Comparison of ENCODE assay signal across 13 cellular contexts in genomic region chr6:8084586-8084985, GRCh38. TPM values are rescaled to one million over a fixed set of nuclear protein-coding genes. Genes with fewer than 3 reads are reported as not detected.
A peak's percentile ranks its signal among the peaks of the same experiment; 100 is the strongest.
DNase-seq lines count a peak whose midpoint lies in the region; ATAC-seq, FAIRE-seq and TF ChIP-seq lines count a peak whose summit lies in the region.
"Had no signal": no experiment of that assay in that cellular context is flagged by ENCODE, and none has a peak within 500 bp of the region (broad histone marks: within the 10 kb centered on the region; RNA-seq: fewer than 3 reads in every experiment).

No MANE protein-coding gene starts in this region.

- CTCF ChIA-PET in HepG2 (lab: Yijun Ruan, JAX; ENCODE audit: low intra/inter-chr PET ratio, low total read pairs) = interaction anchor here (1.7 kb wide), 1 partner anchor 20 kb away, joined by 5 read pairs; the partner anchor contains the start of gene BLOC1S5
- CTCF ChIA-PET in activated CD4-positive, alpha-beta memory T cell treated with anti-CD3 and anti-CD28 coated beads for 36 hours (lab: Charles Lee) = interaction anchor here (0.6 to 1.0 kb wide), 2 partner anchors 135 to 900 kb away, joined by 3 to 4 read pairs; no protein-coding TSS in a partner anchor

- H3K4me1 Mint-ChIP-seq in stimulated activated naive CD8-positive, alpha-beta T cell treated with anti-CD3 and anti-CD28 coated beads, Interleukin-15, amount 100 ng/mL, for 72 hours = peaks cover 20% of the 10 kb centered on the region
- peaks cover 36% of the 10 kb centered on the region for H3K4me1 Mint-ChIP-seq in activated CD4-positive, alpha-beta memory T cell treated with anti-CD3 and anti-CD28 coated beads for 36 hours (ENCODE audit: low read depth)
- H3K4me1 Mint-ChIP-seq in neural progenitor cell = no peaks in the 10 kb centered on the region

- H3K9ac ChIP-seq in HepG2 (ENCODE audit: insufficient read depth, low read depth, low read length) = peak overlapping the region; percentile 54
- H3K9ac ChIP-seq in neural progenitor cell = no peak overlapping the region

- H3K9me3 Mint-ChIP-seq in stimulated activated naive CD8-positive, alpha-beta T cell treated with anti-CD3 and anti-CD28 coated beads, Interleukin-15, amount 100 ng/mL, for 72 hours = no peaks in the 10 kb centered on the region
- H3K9me3 Mint-ChIP-seq in activated CD4-positive, alpha-beta memory T cell treated with anti-CD3 and anti-CD28 coated beads for 36 hours = peaks cover 2% of the 10 kb centered on the region
- H3K9me3 Mint-ChIP-seq in neural progenitor cell = peaks cover 5% of the 10 kb centered on the region
- H3K9me3 Mint-ChIP-seq: effector memory CD8-positive, alpha-beta T cell had no signal

- BruUV-seq in HepG2 (replicated peaks; lab: Mats Ljungman, UMichigan) = no TSS peak

- FAIRE-seq in HepG2 (lab: Jason Lieb, UNC) = peak; percentile 8
- FAIRE-seq: bronchial epithelial cell had no signal

- H3K27ac Mint-ChIP-seq in stimulated activated naive CD8-positive, alpha-beta T cell treated with anti-CD3 and anti-CD28 coated beads, Interleukin-15, amount 100 ng/mL, for 72 hours = no peak overlapping the region
- no peak overlapping the region for H3K27ac Mint-ChIP-seq in activated CD4-positive, alpha-beta memory T cell treated with anti-CD3 and anti-CD28 coated beads for 36 hours
- H3K27ac Mint-ChIP-seq in neural progenitor cell = no peak overlapping the region
- H3K27ac Mint-ChIP-seq: activated T-helper 2 cell treated with anti-CD3 and anti-CD28 coated beads, Interferon-gamma antibody, Interleukin-2, Interleukin-4, amounts not matched to agents 10 μg/mL and 5 μg/mL and 100 μg/mL, durations not matched to agents 14 hours and 24 hours and 36 hours; nephron progenitor cell; stimulated activated naive B cell treated with anti-CD40 and anti-IgM and Interleukin-4, amounts not matched to agents 10 μg/mL and 1 μg/mL and 100 μg/mL, for 72 hours had no signal

- in situ Hi-C loops in brain microvascular endothelial cell (cut with HindIII; ENCODE audit: low pct_ligation_motif_present, low sequenced_read_pairs) = no loop called here
- in situ Hi-C loops in HepG2 (cut with HindIII; ENCODE audit: extremely low pct_ligation_motif_present, low pct_unique_long_range_greater_than_20kb) = no loop called here

- H3K27me3 ChIP-seq in brain microvascular endothelial cell (replicated peaks) (no peaks in the 10 kb centered on the region), HepG2 (ENCODE audit: control insufficient read depth in 1 of 2, insufficient read depth in 2 of 2, low read length in 2 of 2) (no peaks in the 10 kb centered on the region), neural progenitor cell (no peaks in the 10 kb centered on the region)

- POLR2A ChIA-PET in HepG2 (lab: Yijun Ruan, JAX) = interaction anchor here (0.9 to 3.3 kb wide), 4 partner anchors 9 to 110 kb away, joined by 4 to 72 read pairs (median 22); partner anchors contain the start of genes BLOC1S5 and EEF1E1
- POLR2A ChIA-PET in activated CD4-positive, alpha-beta memory T cell treated with anti-CD3 and anti-CD28 coated beads for 36 hours (lab: Charles Lee) = interaction anchor here (0.8 kb wide), 1 partner anchor 28 kb away, joined by 3 read pairs; no protein-coding TSS in a partner anchor

- H3K4me2 ChIP-seq in HepG2 (ENCODE audit: low read depth, low read length) = peak overlapping the region; percentile 52
- H3K4me2 ChIP-seq in neural progenitor cell = no peak overlapping the region

- no peaks in the 10 kb centered on the region for H3K27me3 Mint-ChIP-seq in stimulated activated naive CD8-positive, alpha-beta T cell treated with anti-CD3 and anti-CD28 coated beads, Interleukin-15, amount 100 ng/mL, for 72 hours
- no peaks in the 10 kb centered on the region for H3K27me3 Mint-ChIP-seq in activated CD4-positive, alpha-beta memory T cell treated with anti-CD3 and anti-CD28 coated beads for 36 hours
- H3K27me3 Mint-ChIP-seq in neural progenitor cell (ENCODE audit: insufficient read depth, low read depth) = no peaks in the 10 kb centered on the region
- H3K27me3 Mint-ChIP-seq: effector memory CD8-positive, alpha-beta T cell; stimulated activated naive B cell treated with anti-CD40 and anti-IgM and Interleukin-4, amounts not matched to agents 10 μg/mL and 1 μg/mL and 100 μg/mL, for 72 hours had no signal

- peak overlapping the region; percentile 87 for H3K27ac ChIP-seq in brain microvascular endothelial cell
- peak overlapping the region; percentile 85 for H3K27ac ChIP-seq in HepG2 (ENCODE audit: extremely low read length, insufficient read depth, low read length)
- H3K27ac ChIP-seq in neural progenitor cell = no peak overlapping the region

- H2AFZ ChIP-seq in HepG2 (ENCODE audit: low read length) = no peak overlapping the region
- H2AFZ ChIP-seq in neural progenitor cell (replicated peaks) = no peak overlapping the region

- WGBS in HepG2 (ENCODE audit: low lambda C conversion rate) = 31% methylated on average over 4 of the region's 4 CpGs

- TF ChIP-seq CTCF in brain microvascular endothelial cell (IDR thresholded peaks at IDR 0.05; ENCODE audit: low read depth, low read length, missing control alignments) (no peak), HepG2 (CRISPR knock-in tag; IDR thresholded peaks at IDR 0.05) (no peak), neural progenitor cell (IDR thresholded peaks at IDR 0.05) (no peak)

- no peaks in the 10 kb centered on the region for H3K9me3 ChIP-seq in HepG2 (ENCODE audit: low read length)
- H3K9me3 ChIP-seq in neural progenitor cell (ENCODE audit: low read depth) = no peaks in the 10 kb centered on the region

- H3K4me3 ChIP-seq in brain microvascular endothelial cell (ENCODE audit: low read depth, low read length) = no peak overlapping the region
- H3K4me3 ChIP-seq in HepG2 (replicated peaks in 1 of 3; ENCODE audit: insufficient read depth in 1 of 3, low read depth in 2 of 3, low read length in 3 of 3) = peak overlapping the region in 1 of 3 experiments; percentile 4; a peak in 1 of 6 replicates
- no peak overlapping the region for H3K4me3 ChIP-seq in neural progenitor cell

- intact Hi-C loops in HepG2 (cut with micrococcal nuclease; ENCODE audit: unreplicated experiment) = loop anchor here (2.0 kb wide), 1 partner anchor 18 kb away; the partner anchor contains the start of gene EEF1E1
- intact Hi-C loops in activated CD4-positive, alpha-beta memory T cell treated with anti-CD3 and anti-CD28 coated beads for 36 hours (cut with micrococcal nuclease) = no loop called here

- TF ChIP-seq POLR2A in HepG2 (IDR thresholded peaks at IDR 0.05; ENCODE audit: insufficient read depth in 1 of 2, low read depth in 2 of 2, low read length in 2 of 2) = no peak

- H3K36me3 Mint-ChIP-seq in activated CD4-positive, alpha-beta memory T cell treated with anti-CD3 and anti-CD28 coated beads for 36 hours = peaks cover 57% of the 10 kb centered on the region
- H3K36me3 Mint-ChIP-seq in neural progenitor cell = peaks cover 27% of the 10 kb centered on the region

- TF ChIP-seq EP300 in HepG2 (IDR thresholded peaks at IDR 0.05; ENCODE audit: low read depth in 2 of 2, low read length in 2 of 2) = no peak
- TF ChIP-seq EP300 in HepG2 (CRISPR knock-in tag; IDR thresholded peaks at IDR 0.05; ENCODE audit: borderline replicate concordance) = no peak

- peaks cover 5% of the 10 kb centered on the region for H3K36me3 ChIP-seq in brain microvascular endothelial cell (replicated peaks)
- H3K36me3 ChIP-seq in HepG2 (replicated peaks in 1 of 2; ENCODE audit: control insufficient read depth in 1 of 2, insufficient read depth in 2 of 2, low read length in 2 of 2) = peaks cover 20 to 38% of the 10 kb centered on the region in 2 experiments
- H3K36me3 ChIP-seq in neural progenitor cell = peaks cover 16% of the 10 kb centered on the region

- ATAC-seq in stimulated activated naive CD8-positive, alpha-beta T cell treated with anti-CD3 and anti-CD28 coated beads, Interleukin-15, Interleukin-2, amounts not matched to agents 100 U/mL and 50 U/mL, for 24 hours = peak; percentile 53
- ATAC-seq in stimulated activated naive CD8-positive, alpha-beta T cell treated with anti-CD3 and anti-CD28 coated beads, Interleukin-15, amount 100 ng/mL, for 72 hours = no peak
- peak; percentile 69 for ATAC-seq in HepG2
- no peak for ATAC-seq in HG03039 (IDR thresholded peaks at IDR 0.05; ENCODE audit: unreplicated experiment)
- ATAC-seq: effector memory CD8-positive, alpha-beta T cell had no signal

- H3K4me1 ChIP-seq in HepG2 (ENCODE audit: insufficient read depth, low read length) (peaks cover 69% of the 10 kb centered on the region), neural progenitor cell (no peaks in the 10 kb centered on the region)

- DNase-seq in stimulated activated naive CD8-positive, alpha-beta T cell treated with anti-CD3 and anti-CD28 coated beads, Interleukin-15, Interleukin-2, amounts not matched to agents 100 U/mL and 50 U/mL, for 24 hours = no peak
- DNase-seq in stimulated activated naive CD8-positive, alpha-beta T cell treated with anti-CD3 and anti-CD28 coated beads, Interleukin-15, amount 100 ng/mL, for 72 hours = no peak
- no peak for DNase-seq in brain microvascular endothelial cell
- peak; percentile 42 for DNase-seq in HepG2 (ENCODE audit: low spot score)
- no peak for DNase-seq in activated CD4-positive, alpha-beta memory T cell treated with anti-CD3 and anti-CD28 coated beads for 36 hours
- no peak for DNase-seq in AML-193 (lab: John Stamatoyannopoulos, UW)
- DNase-seq in neural progenitor cell (ENCODE audit: low spot score) = no peak
- DNase-seq: effector memory CD8-positive, alpha-beta T cell; nephron progenitor cell; stimulated activated naive B cell treated with anti-CD40 and anti-IgM and Interleukin-4, amounts not matched to agents 10 μg/mL and 1 μg/mL and 100 μg/mL, for 72 hours had no signal

- no peak overlapping the region for H3K4me3 Mint-ChIP-seq in stimulated activated naive CD8-positive, alpha-beta T cell treated with anti-CD3 and anti-CD28 coated beads, Interleukin-15, amount 100 ng/mL, for 72 hours
- H3K4me3 Mint-ChIP-seq in activated CD4-positive, alpha-beta memory T cell treated with anti-CD3 and anti-CD28 coated beads for 36 hours = no peak overlapping the region
- H3K4me3 Mint-ChIP-seq in neural progenitor cell = no peak overlapping the region
- H3K4me3 Mint-ChIP-seq: effector memory CD8-positive, alpha-beta T cell; nephron progenitor cell; stimulated activated naive B cell treated with anti-CD40 and anti-IgM and Interleukin-4, amounts not matched to agents 10 μg/mL and 1 μg/mL and 100 μg/mL, for 72 hours had no signal

- TF ChIP-seq RAD21 in HepG2 (CRISPR knock-in tag; IDR thresholded peaks at IDR 0.05) = no peak

- peaks cover 32% of the 10 kb centered on the region for H3K79me2 ChIP-seq in HepG2 (ENCODE audit: insufficient read depth, low read length)
- H3K79me2 ChIP-seq in neural progenitor cell (ENCODE audit: low read depth) = peaks cover 5% of the 10 kb centered on the region

- H3F3A ChIP-seq in neural progenitor cell (ENCODE audit: low read depth) = no peaks in the 10 kb centered on the region

- H4K20me1 ChIP-seq in HepG2 (ENCODE audit: insufficient read depth, low read length) = no peaks in the 10 kb centered on the region
- H4K20me1 ChIP-seq in neural progenitor cell (ENCODE audit: low read depth) = peaks cover 14% of the 10 kb centered on the region

RNA-seq across cellular contexts. Expression of gene EEF1E1, which starts 17.8 kb away (rescaled TPM):
- total RNA-seq in HepG2 (2016; rRNA removed; fragmentation: Illumina TruSeq; extraction: Trizol) = 188 and 270 TPM in 2 replicates
- 62.9 and 68.9 TPM in 2 replicates for total RNA-seq in HepG2 (2016; cell fraction: cytosol; rRNA removed; fragmentation: Illumina TruSeq; extraction: Trizol; ENCODE audit: low read depth)
- total RNA-seq in HepG2 (2016; cell fraction: insoluble cytoplasmic fraction; rRNA removed; fragmentation: Illumina TruSeq; extraction: Trizol) = 186 and 287 TPM in 2 replicates
- total RNA-seq in HepG2 (2016; cell fraction: membrane; rRNA removed; fragmentation: Illumina TruSeq; extraction: Trizol) = 86.5 and 89.3 TPM in 2 replicates
- 93.4 and 98.7 TPM in 2 replicates for total RNA-seq in HepG2 (2016; cell fraction: nucleus; rRNA removed; fragmentation: Illumina TruSeq; extraction: Trizol)
- 94.5 and 128 TPM in 2 replicates for polyA plus RNA-seq in HepG2 (2011; rRNA removed)
- 93.8 and 101 TPM in 2 replicates for polyA plus RNA-seq in HepG2 (2011; cell fraction: cytosol; rRNA removed)
- 27.9 and 33.4 TPM in 2 replicates for polyA plus RNA-seq in HepG2 (2011; cell fraction: nucleus; rRNA removed)
- 93.5 and 97.9 TPM in 2 replicates for polyA plus RNA-seq in HepG2 (2012)
- polyA plus RNA-seq in HepG2 (2016; cell fraction: cytosol; fragmentation: Illumina TruSeq; extraction: Trizol; ENCODE audit: low read depth) = 51.5 and 51.7 TPM in 2 replicates
- 263 and 287 TPM in 2 replicates for polyA plus RNA-seq in HepG2 (2016; cell fraction: insoluble cytoplasmic fraction; fragmentation: Illumina TruSeq; extraction: Trizol; ENCODE audit: low read depth)
- polyA plus RNA-seq in HepG2 (2016; cell fraction: membrane; fragmentation: Illumina TruSeq; extraction: Trizol; ENCODE audit: low read depth) = 64.6 and 67.7 TPM in 2 replicates
- polyA plus RNA-seq in HepG2 (2016; cell fraction: nucleus; fragmentation: Illumina TruSeq; extraction: Trizol; ENCODE audit: insufficient read depth, low read depth) = 113 and 114 TPM in 2 replicates
- polyA minus RNA-seq in HepG2 (2011; rRNA and poly(A)+ RNA removed; ENCODE audit: low replicate concordance) = 20.7 and 22.4 TPM in 2 replicates
- 21.0 and 30.3 TPM in 2 replicates for polyA minus RNA-seq in HepG2 (2011; cell fraction: cytosol; rRNA and poly(A)+ RNA removed)
- 82.0 and 84.3 TPM in 2 replicates for polyA minus RNA-seq in HepG2 (2011; cell fraction: nucleus; rRNA and poly(A)+ RNA removed)
- 10 to 100 TPM; 60.9 to 62.5 TPM for total RNA-seq in activated CD4-positive, alpha-beta memory T cell treated with anti-CD3 and anti-CD28 coated beads for 36 hours
- 85.6 and 119 TPM in 2 replicates for total RNA-seq in neural progenitor cell (ENCODE audit: low replicate concordance)

RNA-seq across cellular contexts. Expression of gene BLOC1S5, which starts 20.4 kb away (rescaled TPM):
- total RNA-seq in HepG2 (2016; rRNA removed; fragmentation: Illumina TruSeq; extraction: Trizol) = 41.5 and 63.5 TPM in 2 replicates
- 11.2 and 12.1 TPM in 2 replicates for total RNA-seq in HepG2 (2016; cell fraction: cytosol; rRNA removed; fragmentation: Illumina TruSeq; extraction: Trizol; ENCODE audit: low read depth)
- total RNA-seq in HepG2 (2016; cell fraction: insoluble cytoplasmic fraction; rRNA removed; fragmentation: Illumina TruSeq; extraction: Trizol) = 40.0 and 66.3 TPM in 2 replicates
- total RNA-seq in HepG2 (2016; cell fraction: membrane; rRNA removed; fragmentation: Illumina TruSeq; extraction: Trizol) = 32.2 and 33.6 TPM in 2 replicates
- total RNA-seq in HepG2 (2016; cell fraction: nucleus; rRNA removed; fragmentation: Illumina TruSeq; extraction: Trizol) = 22.8 and 26.5 TPM in 2 replicates
- 8.5 and 10.5 TPM in 2 replicates for polyA plus RNA-seq in HepG2 (2011; rRNA removed)
- polyA plus RNA-seq in HepG2 (2011; cell fraction: cytosol; rRNA removed) = 5.3 and 9.2 TPM in 2 replicates
- 1.9 and 2.2 TPM in 2 replicates for polyA plus RNA-seq in HepG2 (2011; cell fraction: nucleus; rRNA removed)
- 15.3 and 19.3 TPM in 2 replicates for polyA plus RNA-seq in HepG2 (2012)
- 6.5 and 6.7 TPM in 2 replicates for polyA plus RNA-seq in HepG2 (2016; cell fraction: cytosol; fragmentation: Illumina TruSeq; extraction: Trizol; ENCODE audit: low read depth)
- polyA plus RNA-seq in HepG2 (2016; cell fraction: insoluble cytoplasmic fraction; fragmentation: Illumina TruSeq; extraction: Trizol; ENCODE audit: low read depth) = 46.8 and 46.9 TPM in 2 replicates
- polyA plus RNA-seq in HepG2 (2016; cell fraction: membrane; fragmentation: Illumina TruSeq; extraction: Trizol; ENCODE audit: low read depth) = 16.1 and 17.3 TPM in 2 replicates
- polyA plus RNA-seq in HepG2 (2016; cell fraction: nucleus; fragmentation: Illumina TruSeq; extraction: Trizol; ENCODE audit: insufficient read depth, low read depth) = 15.0 and 16.2 TPM in 2 replicates
- polyA minus RNA-seq in HepG2 (2011; rRNA and poly(A)+ RNA removed; ENCODE audit: low replicate concordance) = 1.4 and 3.1 TPM in 2 replicates
- 7.6 and 10.1 TPM in 2 replicates for polyA minus RNA-seq in HepG2 (2011; cell fraction: cytosol; rRNA and poly(A)+ RNA removed)
- polyA minus RNA-seq in HepG2 (2011; cell fraction: nucleus; rRNA and poly(A)+ RNA removed) = 20.7 and 27.4 TPM in 2 replicates
- 10 to 100 TPM; 18.3 to 23.8 TPM for total RNA-seq in activated CD4-positive, alpha-beta memory T cell treated with anti-CD3 and anti-CD28 coated beads for 36 hours
- 20.4 and 34.4 TPM in 2 replicates for total RNA-seq in neural progenitor cell (ENCODE audit: low replicate concordance)

Comparison
In these comparisons a context has a peak if more than half of its experiments do, and no peak if none do; other contexts are left out.
1. ATAC-seq: peak in stimulated activated naive CD8-positive, alpha-beta T cell treated with anti-CD3 and anti-CD28 coated beads, Interleukin-15, Interleukin-2, amounts not matched to agents 100 U/mL and 50 U/mL, for 24 hours (single experiment) and HepG2 (single experiment); none in stimulated activated naive CD8-positive, alpha-beta T cell treated with anti-CD3 and anti-CD28 coated beads, Interleukin-15, amount 100 ng/mL, for 72 hours (single experiment) and HG03039 (single experiment).